In genomic region chr18:55634545-55634944, GRCh38 we compare ENCODE assay signal across 18 cellular contexts. TPM values are rescaled to one million over a fixed set of nuclear protein-coding genes. Genes with fewer than 3 reads are reported as not detected.
DNase-seq lines count a peak whose midpoint lies in the region; ATAC-seq, FAIRE-seq and TF ChIP-seq lines count a peak whose summit lies in the region.
"Had no signal": no experiment of that assay in that cellular context is flagged by ENCODE, and none has a peak within 500 bp of the region (broad histone marks: within the 10 kb centered on the region; RNA-seq: fewer than 3 reads in every experiment).

No MANE protein-coding gene starts in this region.

- H3K36me3 ChIP-seq in kidney epithelial cell (ENCODE audit: control insufficient read depth, insufficient read depth, low read length): no peaks in the 10 kb centered on the region

- H3K4me3 Mint-ChIP-seq in stimulated activated effector memory CD8-positive, alpha-beta T cell treated with anti-CD3 and anti-CD28 coated beads, Interleukin-12 subunit alpha, Interleukin-12 subunit beta, amount 100 ng/mL, for 72 hours: no peak overlapping the region
- H3K4me3 Mint-ChIP-seq: activated CD8-positive, alpha-beta memory T cell treated with anti-CD3 and anti-CD28 coated beads, Interleukin-2, amount 10 ng/mL, durations not matched to agents 7 days and 5 days; GM23338; stimulated activated naive CD8-positive, alpha-beta T cell treated with anti-CD3 and anti-CD28 coated beads, Interleukin-15, Interleukin-2, amounts not matched to agents 100 ng/mL and 50 ng/mL, for 24 hours; T-helper 2 cell treated with Interferon-gamma antibody and Interleukin-4, amounts not matched to agents 5 μg/mL and 100 μg/mL, for 36 hours had no signal

- TF ChIP-seq CTCF in D721Med (IDR thresholded peaks at IDR 0.05; ENCODE audit: insufficient read depth, missing control alignments) (no peak), kidney epithelial cell (IDR thresholded peaks at IDR 0.05; ENCODE audit: insufficient read depth, low read length, poor library complexity, severe bottlenecking) (no peak)

- H3K27ac Mint-ChIP-seq in stimulated activated effector memory CD8-positive, alpha-beta T cell treated with anti-CD3 and anti-CD28 coated beads, Interleukin-12 subunit alpha, Interleukin-12 subunit beta, amount 100 ng/mL, for 72 hours: no peak overlapping the region
- H3K27ac Mint-ChIP-seq: activated CD8-positive, alpha-beta memory T cell treated with anti-CD3 and anti-CD28 coated beads, Interleukin-2, amount 10 ng/mL, durations not matched to agents 7 days and 5 days; GM23338; stimulated activated naive CD8-positive, alpha-beta T cell treated with anti-CD3 and anti-CD28 coated beads, Interleukin-15, Interleukin-2, amounts not matched to agents 100 ng/mL and 50 ng/mL, for 24 hours; T-helper 2 cell treated with Interferon-gamma antibody and Interleukin-4, amounts not matched to agents 5 μg/mL and 100 μg/mL, for 36 hours had no signal

- no peak for ATAC-seq in stimulated activated effector memory CD8-positive, alpha-beta T cell treated with anti-CD3 and anti-CD28 coated beads, Interleukin-12 subunit alpha, Interleukin-12 subunit beta, amount 100 ng/mL, for 72 hours
- no peak for ATAC-seq in GM18868 (IDR thresholded peaks at IDR 0.05; ENCODE audit: unreplicated experiment)
- ATAC-seq in HG02571 (IDR thresholded peaks at IDR 0.05; ENCODE audit: unreplicated experiment): no peak
- ATAC-seq: activated CD8-positive, alpha-beta memory T cell treated with anti-CD3 and anti-CD28 coated beads, Interleukin-2, amount 10 ng/mL, durations not matched to agents 7 days and 5 days; activated naive CD4-positive, alpha-beta T cell treated with anti-CD3 and anti-CD28 coated beads, Interleukin-2, amount 50 U/mL, for 72 hours; GM23338 had no signal

- no peaks in the 10 kb centered on the region for H3K4me1 Mint-ChIP-seq in stimulated activated effector memory CD8-positive, alpha-beta T cell treated with anti-CD3 and anti-CD28 coated beads, Interleukin-12 subunit alpha, Interleukin-12 subunit beta, amount 100 ng/mL, for 72 hours
- H3K4me1 Mint-ChIP-seq: activated CD8-positive, alpha-beta memory T cell treated with anti-CD3 and anti-CD28 coated beads, Interleukin-2, amount 10 ng/mL, durations not matched to agents 7 days and 5 days had no signal

- no peaks in the 10 kb centered on the region for H3K36me3 Mint-ChIP-seq in stimulated activated effector memory CD8-positive, alpha-beta T cell treated with anti-CD3 and anti-CD28 coated beads, Interleukin-12 subunit alpha, Interleukin-12 subunit beta, amount 100 ng/mL, for 72 hours
- H3K36me3 Mint-ChIP-seq: activated CD8-positive, alpha-beta memory T cell treated with anti-CD3 and anti-CD28 coated beads, Interleukin-2, amount 10 ng/mL, durations not matched to agents 7 days and 5 days had no signal

- peaks cover 13% of the 10 kb centered on the region for H3K9me3 Mint-ChIP-seq in stimulated activated effector memory CD8-positive, alpha-beta T cell treated with anti-CD3 and anti-CD28 coated beads, Interleukin-12 subunit alpha, Interleukin-12 subunit beta, amount 100 ng/mL, for 72 hours
- H3K9me3 Mint-ChIP-seq: GM23338 had no signal

- peak; percentile 94 for FAIRE-seq in D721Med (lab: Jason Lieb, UNC)

- DNase-seq in D721Med (ENCODE audit: insufficient read length, low spot score): no peak
- peak; percentile 99 for DNase-seq in MV-4-11 (lab: John Stamatoyannopoulos, UW)
- peak; percentile 6 for DNase-seq in astrocyte of the hippocampus (ENCODE audit: low read depth, low spot score)
- DNase-seq in kidney epithelial cell (ENCODE audit: low read depth): peak; percentile 7
- DNase-seq in stimulated activated effector memory CD8-positive, alpha-beta T cell treated with anti-CD3 and anti-CD28 coated beads, Interleukin-12 subunit alpha, Interleukin-12 subunit beta, amount 100 ng/mL, for 72 hours (ENCODE audit: low spot score in 2 of 2): no peak
- DNase-seq in NCI-H1436 (lab: John Stamatoyannopoulos, UW): no peak
- DNase-seq: activated CD8-positive, alpha-beta memory T cell treated with anti-CD3 and anti-CD28 coated beads, Interleukin-2, amount 10 ng/mL, durations not matched to agents 7 days and 5 days; COR-L47; dorsolateral prefrontal cortex; NCI-H187; NK-92 treated with Interleukin-12 subunit alpha and Interleukin-12 subunit beta, amount 100 ng/mL, for 24 hours; stimulated activated CD4-positive, alpha-beta T cell treated with anti-CD3 and anti-CD28 coated beads, Interleukin-4, amount 100 ng/mL, for 1 hour had no signal

- H3K4me3 ChIP-seq in kidney epithelial cell (ENCODE audit: low read depth, low read length): no peak overlapping the region
- H3K4me3 ChIP-seq: dorsolateral prefrontal cortex, GM23338 had no signal

- H3K27me3 ChIP-seq in kidney epithelial cell (ENCODE audit: control insufficient read depth, insufficient read depth, low read length): no peaks in the 10 kb centered on the region
- H3K27me3 ChIP-seq: dorsolateral prefrontal cortex had no signal

RNA-seq across cellular contexts. Expression of gene TCF4, which starts 46.6 kb away (rescaled TPM):
- total RNA-seq in kidney epithelial cell: 9.4 and 15.7 TPM in 2 replicates

Comparison
In these comparisons a context has a peak if more than half of its experiments do, and no peak if none do; other contexts are left out.
1. DNase-seq: peak in MV-4-11 (single experiment), astrocyte of the hippocampus (single experiment) and kidney epithelial cell (single experiment); none in D721Med (single experiment), stimulated activated effector memory CD8-positive, alpha-beta T cell treated with anti-CD3 and anti-CD28 coated beads, Interleukin-12 subunit alpha, Interleukin-12 subunit beta, amount 100 ng/mL, for 72 hours (0 of 2) and NCI-H1436 (single experiment).